In the genomic region with DNA sequence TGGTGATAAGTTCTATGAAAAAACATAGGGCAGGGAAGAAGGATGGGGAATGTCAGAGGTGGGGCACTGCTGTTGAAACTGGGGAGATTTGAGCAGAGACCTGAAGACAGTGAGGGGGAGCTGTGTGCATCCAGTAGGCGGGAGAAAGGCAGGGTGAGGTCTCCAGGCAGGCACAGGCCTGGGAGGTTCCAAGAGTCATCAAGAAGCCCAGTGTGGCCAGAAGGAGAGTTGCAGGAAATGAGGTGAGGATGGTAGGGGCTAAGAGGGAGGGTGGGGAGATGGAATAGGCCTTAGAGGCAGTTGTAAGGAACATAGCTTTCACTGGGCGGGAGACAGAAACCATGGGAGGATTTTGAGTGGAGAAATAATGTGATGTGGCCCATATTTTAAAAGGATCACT, we compare ENCODE assay signal across 22 cellular contexts.
"Had no signal": no experiment of that assay in that cellular context is flagged by ENCODE, and none has a peak within 500 bp of the region (broad histone marks: within the 10 kb centered on the region; RNA-seq: fewer than 3 reads in every experiment).

No MANE protein-coding gene starts in this region.

- DNase-seq: IMR-90, Karpas-422, KG1, MG63, NCI-H1092, NCI-H1105 treated with DMSO at 0.1 percent for 48 hours, NCI-H1417 treated with DMSO at 0.1 percent for 48 hours, NCI-H187, NCI-H2029 treated with DMSO at 0.1 percent for 48 hours, NCI-H2171 treated with DMSO at 0.1 percent for 48 hours, NCI-H345, NCI-H446 treated with DMSO at 0.1 percent for 48 hours, NCI-H510A treated with DMSO at 0.1 percent for 48 hours, NCI-H526, Right ventricle myocardium superior, RPMI8226, SIG-M5, SK-N-SH, SW 1271, T-cell had no signal

- H3K27ac Mint-ChIP-seq: T-cell had no signal

- H3K4me1 ChIP-seq: SJSA1 had no signal

- H3K27ac ChIP-seq: SJSA1 had no signal

- H3K36me3 Mint-ChIP-seq: T-cell had no signal

- H3K9ac ChIP-seq: SK-N-SH had no signal

- H3K36me3 ChIP-seq: MG63, SJSA1 had no signal

- H3K27me3 Mint-ChIP-seq: T-cell had no signal

- H3K4me1 Mint-ChIP-seq: T-cell had no signal

- H3K4me3 Mint-ChIP-seq: T-cell had no signal

- ATAC-seq: HepG2, T-cell had no signal

- H3K4me3 ChIP-seq: MG63, SJSA1 had no signal

- H3K27me3 ChIP-seq: MG63, SJSA1 had no signal

- H3K4me2 ChIP-seq: SK-N-SH had no signal

- H3K9me3 ChIP-seq: MG63, SJSA1, SK-N-SH had no signal
